ENCODE assay signal across 21 cellular contexts in genomic region chr18:11327656-11328055, GRCh38.
DNase-seq lines count a peak whose midpoint lies in the region; ATAC-seq and TF ChIP-seq lines count a peak whose summit lies in the region.
"Had no signal": no experiment of that assay in that cellular context is flagged by ENCODE, and none has a peak within 500 bp of the region (broad histone marks: within the 10 kb centered on the region; RNA-seq: fewer than 3 reads in every experiment).

No MANE protein-coding gene starts in this region.

- DNase-seq in A673 (ENCODE audit: low spot score) (peak; percentile 19), H4 (ENCODE audit: low spot score) (peak; percentile 30), cerebellar cortex (ENCODE audit: low spot score) (peak; percentile 1), NCI-H1436 (lab: John Stamatoyannopoulos, UW) (no peak), HAP-1 (ENCODE audit: low spot score in 2 of 2) (no peak)
- DNase-seq in activated CD8-positive, alpha-beta memory T cell treated with anti-CD3 and anti-CD28 coated beads, Interleukin-2, amount 10 ng/mL, durations not matched to agents 7 days and 5 days = no peak
- DNase-seq: activated CD8-positive, alpha-beta memory T cell treated with anti-CD3 and anti-CD28 coated beads for 24 hours; activated naive CD8-positive, alpha-beta T cell treated with anti-CD3 and anti-CD28 coated beads, Interleukin-2, amount 10 ng/mL, durations not matched to agents 7 days and 5 days; effector CD4-positive, alpha-beta T cell; mesendoderm; MM.1S; NCI-H187; retina; T-helper 1 cell; uterus had no signal

- no peaks in the 10 kb centered on the region for H3K9me3 ChIP-seq in A673 (ENCODE audit: low read depth, low read length, poor library complexity, severe bottlenecking)
- H3K9me3 ChIP-seq in HAP-1 = no peaks in the 10 kb centered on the region
- H3K9me3 ChIP-seq: uterus had no signal

- no TSS peak for BruUV-seq in A673 (replicated peaks; lab: Mats Ljungman, UMichigan)

- no peaks in the 10 kb centered on the region for H3K36me3 Mint-ChIP-seq in nephron (ENCODE audit: low read depth)
- H3K36me3 Mint-ChIP-seq in activated CD8-positive, alpha-beta memory T cell treated with anti-CD3 and anti-CD28 coated beads, Interleukin-2, amount 10 ng/mL, durations not matched to agents 7 days and 5 days = no peaks in the 10 kb centered on the region
- H3K36me3 Mint-ChIP-seq: activated naive CD8-positive, alpha-beta T cell treated with anti-CD3 and anti-CD28 coated beads, Interleukin-2, amount 10 ng/mL, durations not matched to agents 7 days and 5 days had no signal

- peak overlapping the region in 2 of 3 experiments; percentile 70 to 72 for H3K27ac Mint-ChIP-seq in nephron
- H3K27ac Mint-ChIP-seq in activated CD8-positive, alpha-beta memory T cell treated with anti-CD3 and anti-CD28 coated beads, Interleukin-2, amount 10 ng/mL, durations not matched to agents 7 days and 5 days = no peak overlapping the region
- H3K27ac Mint-ChIP-seq: activated naive CD8-positive, alpha-beta T cell treated with anti-CD3 and anti-CD28 coated beads, Interleukin-2, amount 10 ng/mL, durations not matched to agents 7 days and 5 days; GM23338; stimulated activated naive CD8-positive, alpha-beta T cell treated with anti-CD3 and anti-CD28 coated beads, Interleukin-15, Interleukin-2, amounts not matched to agents 100 ng/mL and 50 ng/mL, for 24 hours had no signal

- peaks cover 2% of the 10 kb centered on the region for H3K9me3 Mint-ChIP-seq in nephron
- H3K9me3 Mint-ChIP-seq in activated CD8-positive, alpha-beta memory T cell treated with anti-CD3 and anti-CD28 coated beads, Interleukin-2, amount 10 ng/mL, durations not matched to agents 7 days and 5 days (ENCODE audit: low read depth) = no peaks in the 10 kb centered on the region
- H3K9me3 Mint-ChIP-seq: activated naive CD8-positive, alpha-beta T cell treated with anti-CD3 and anti-CD28 coated beads, Interleukin-2, amount 10 ng/mL, durations not matched to agents 7 days and 5 days; GM23338 had no signal

- ATAC-seq in activated CD8-positive, alpha-beta memory T cell treated with anti-CD3 and anti-CD28 coated beads, Interleukin-2, amount 10 ng/mL, durations not matched to agents 7 days and 5 days = no peak
- ATAC-seq in GM21381 (IDR thresholded peaks at IDR 0.05; ENCODE audit: unreplicated experiment) = no peak
- ATAC-seq: GM23338 had no signal

- no peak overlapping the region for H3K4me3 Mint-ChIP-seq in nephron
- H3K4me3 Mint-ChIP-seq in activated CD8-positive, alpha-beta memory T cell treated with anti-CD3 and anti-CD28 coated beads, Interleukin-2, amount 10 ng/mL, durations not matched to agents 7 days and 5 days = no peak overlapping the region
- H3K4me3 Mint-ChIP-seq: activated naive CD8-positive, alpha-beta T cell treated with anti-CD3 and anti-CD28 coated beads, Interleukin-2, amount 10 ng/mL, durations not matched to agents 7 days and 5 days; GM23338; neural crest cell; stimulated activated naive CD8-positive, alpha-beta T cell treated with anti-CD3 and anti-CD28 coated beads, Interleukin-15, Interleukin-2, amounts not matched to agents 100 ng/mL and 50 ng/mL, for 24 hours had no signal

- intact Hi-C loops in A673 (cut with micrococcal nuclease; ENCODE audit: unreplicated experiment) = no loop called here

- no peaks in the 10 kb centered on the region for H3K27me3 Mint-ChIP-seq in nephron (ENCODE audit: low read depth)
- H3K27me3 Mint-ChIP-seq in activated CD8-positive, alpha-beta memory T cell treated with anti-CD3 and anti-CD28 coated beads, Interleukin-2, amount 10 ng/mL, durations not matched to agents 7 days and 5 days = peaks cover 12% of the 10 kb centered on the region
- H3K27me3 Mint-ChIP-seq: stimulated activated naive CD8-positive, alpha-beta T cell treated with anti-CD3 and anti-CD28 coated beads, Interleukin-15, Interleukin-2, amounts not matched to agents 100 ng/mL and 50 ng/mL, for 24 hours had no signal

- no peak overlapping the region for H3K27ac ChIP-seq in A673 (ENCODE audit: low read depth, low read length, poor library complexity, severe bottlenecking)
- H3K27ac ChIP-seq: cardiac muscle cell, uterus had no signal

- peaks cover 36% of the 10 kb centered on the region for H3K4me1 Mint-ChIP-seq in nephron
- H3K4me1 Mint-ChIP-seq in activated CD8-positive, alpha-beta memory T cell treated with anti-CD3 and anti-CD28 coated beads, Interleukin-2, amount 10 ng/mL, durations not matched to agents 7 days and 5 days = peaks cover 7% of the 10 kb centered on the region
- H3K4me1 Mint-ChIP-seq: activated naive CD8-positive, alpha-beta T cell treated with anti-CD3 and anti-CD28 coated beads, Interleukin-2, amount 10 ng/mL, durations not matched to agents 7 days and 5 days; GM23338; neural crest cell had no signal

- H3K27me3 ChIP-seq in A673 (replicated peaks; ENCODE audit: insufficient read depth, low read depth, low read length, poor library complexity) (no peaks in the 10 kb centered on the region), HAP-1 (ENCODE audit: low read depth) (no peaks in the 10 kb centered on the region)
- H3K27me3 ChIP-seq: cardiac muscle cell, uterus had no signal

- no peaks in the 10 kb centered on the region for H3K36me3 ChIP-seq in A673 (ENCODE audit: insufficient read depth, low read length, poor library complexity, severe bottlenecking)
- H3K36me3 ChIP-seq in HAP-1 (replicated peaks) = no peaks in the 10 kb centered on the region
- H3K36me3 ChIP-seq: cardiac muscle cell, uterus had no signal

- in situ Hi-C loops in HAP-1 (cut with MboI; ENCODE audit: low sequenced_read_pairs) = no loop called here

- CTCF ChIA-PET in A673 (lab: Charles Lee) = no interaction called here
- CTCF ChIA-PET in activated CD8-positive, alpha-beta memory T cell treated with anti-CD3 and anti-CD28 coated beads, Interleukin-2, amount 10 ng/mL, durations not matched to agents 7 days and 5 days (lab: Charles Lee) = no interaction called here

- no peak overlapping the region for H3K4me3 ChIP-seq in A673 (ENCODE audit: low read depth, low read length, poor library complexity, severe bottlenecking)
- H3K4me3 ChIP-seq in HAP-1 = no peak overlapping the region
- H3K4me3 ChIP-seq: cardiac muscle cell, GM23338, uterus had no signal

- H3K4me1 ChIP-seq in A673 (ENCODE audit: insufficient read depth, low read length, poor library complexity, severe bottlenecking) (no peaks in the 10 kb centered on the region), HAP-1 (no peaks in the 10 kb centered on the region)
- H3K4me1 ChIP-seq: uterus had no signal

- no peak for TF ChIP-seq CTCF in A673 (conservative IDR thresholded peaks at IDR 0.05; ENCODE audit: low read depth, low read length)
- no peak for TF ChIP-seq CTCF in nephron (IDR thresholded peaks at IDR 0.05; ENCODE audit: unreplicated experiment in 3 of 3)

- POLR2A ChIA-PET in A673 (lab: Charles Lee; ENCODE audit: low non-redundant PET) = no interaction called here

Comparison
In these comparisons a context has a peak if more than half of its experiments do, and no peak if none do; other contexts are left out.
1. DNase-seq: peak in A673 (single experiment), H4 (single experiment) and cerebellar cortex (single experiment); none in activated CD8-positive, alpha-beta memory T cell treated with anti-CD3 and anti-CD28 coated beads, Interleukin-2, amount 10 ng/mL, durations not matched to agents 7 days and 5 days (single experiment), NCI-H1436 (single experiment) and HAP-1 (0 of 2).